9 cellular contexts compared by ENCODE assay signal in genomic region chr5:62212648-62213047, GRCh38.
"Had no signal": no experiment of that assay in that cellular context is flagged by ENCODE, and none has a peak within 500 bp of the region (broad histone marks: within the 10 kb centered on the region; RNA-seq: fewer than 3 reads in every experiment).

No MANE protein-coding gene starts in this region.

- H3K9ac ChIP-seq: GM23248 had no signal

- DNase-seq: GM23248, GOT3, H7, HFFc6, KG1 had no signal

- H2AFZ ChIP-seq: GM23248 had no signal

- H3K9me3 ChIP-seq: HAP-1 had no signal

- H3K4me1 ChIP-seq: HAP-1 had no signal

- H3K27ac ChIP-seq: GM23248, HL-60 had no signal

- ATAC-seq: HCT116, HepG2 had no signal

- H3K4me3 ChIP-seq: GM23248, HAP-1 had no signal

- H3K36me3 ChIP-seq: HAP-1 had no signal
